Comparison of ENCODE assay signal across 1 cellular context in the genomic region with DNA sequence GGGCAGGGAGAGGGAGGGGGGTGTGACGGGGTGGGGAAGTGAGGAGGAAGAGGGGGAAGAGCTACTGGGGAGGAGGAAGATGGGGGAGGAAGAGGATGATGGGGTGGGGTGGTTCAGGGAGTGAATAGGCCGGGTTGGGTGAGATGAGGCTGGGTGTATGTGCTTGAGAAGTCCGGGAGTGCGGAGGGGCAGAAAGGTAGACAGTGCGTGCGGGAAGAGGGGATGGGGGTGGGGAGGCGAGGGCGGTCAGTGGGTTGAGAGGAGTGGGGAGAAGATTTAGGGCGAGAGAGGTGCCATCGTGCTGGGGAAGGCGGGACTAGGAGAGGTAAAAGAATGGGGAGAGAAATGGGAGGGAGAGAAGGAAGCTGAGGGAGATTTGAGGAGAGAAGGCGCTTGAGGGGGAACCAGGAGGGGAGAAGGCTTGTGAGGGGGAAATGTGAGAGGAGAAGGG.
TF ChIP-seq lines count a peak whose summit lies in the region.

No MANE protein-coding gene starts in this region.

TF ChIP-seq in GM23338, 12 proteins besides CTCF, POLR2A, EP300 and RAD21 (continued from another document):
- TF ChIP-seq POLR2AphosphoS5 (IDR thresholded peaks at IDR 0.05; ENCODE audit: low read depth): no peak
- no peak for TF ChIP-seq JUNB (IDR thresholded peaks at IDR 0.05; ENCODE audit: unreplicated experiment)
- TF ChIP-seq EZH2phosphoT487 (IDR thresholded peaks at IDR 0.05; ENCODE audit: unreplicated experiment): no peak
- no peak for TF ChIP-seq ZNF331 (CRISPR knock-in tag; IDR thresholded peaks at IDR 0.05; ENCODE audit: low read depth)
- TF ChIP-seq CREB1 (CRISPR knock-in tag; IDR thresholded peaks at IDR 0.05; ENCODE audit: low read depth): no peak
- TF ChIP-seq STAT1 (IDR thresholded peaks at IDR 0.05; ENCODE audit: unreplicated experiment): no peak
- TF ChIP-seq EZH2 (IDR thresholded peaks at IDR 0.05; ENCODE audit: low read depth, unreplicated experiment): no peak
- TF ChIP-seq, protein P1, sequence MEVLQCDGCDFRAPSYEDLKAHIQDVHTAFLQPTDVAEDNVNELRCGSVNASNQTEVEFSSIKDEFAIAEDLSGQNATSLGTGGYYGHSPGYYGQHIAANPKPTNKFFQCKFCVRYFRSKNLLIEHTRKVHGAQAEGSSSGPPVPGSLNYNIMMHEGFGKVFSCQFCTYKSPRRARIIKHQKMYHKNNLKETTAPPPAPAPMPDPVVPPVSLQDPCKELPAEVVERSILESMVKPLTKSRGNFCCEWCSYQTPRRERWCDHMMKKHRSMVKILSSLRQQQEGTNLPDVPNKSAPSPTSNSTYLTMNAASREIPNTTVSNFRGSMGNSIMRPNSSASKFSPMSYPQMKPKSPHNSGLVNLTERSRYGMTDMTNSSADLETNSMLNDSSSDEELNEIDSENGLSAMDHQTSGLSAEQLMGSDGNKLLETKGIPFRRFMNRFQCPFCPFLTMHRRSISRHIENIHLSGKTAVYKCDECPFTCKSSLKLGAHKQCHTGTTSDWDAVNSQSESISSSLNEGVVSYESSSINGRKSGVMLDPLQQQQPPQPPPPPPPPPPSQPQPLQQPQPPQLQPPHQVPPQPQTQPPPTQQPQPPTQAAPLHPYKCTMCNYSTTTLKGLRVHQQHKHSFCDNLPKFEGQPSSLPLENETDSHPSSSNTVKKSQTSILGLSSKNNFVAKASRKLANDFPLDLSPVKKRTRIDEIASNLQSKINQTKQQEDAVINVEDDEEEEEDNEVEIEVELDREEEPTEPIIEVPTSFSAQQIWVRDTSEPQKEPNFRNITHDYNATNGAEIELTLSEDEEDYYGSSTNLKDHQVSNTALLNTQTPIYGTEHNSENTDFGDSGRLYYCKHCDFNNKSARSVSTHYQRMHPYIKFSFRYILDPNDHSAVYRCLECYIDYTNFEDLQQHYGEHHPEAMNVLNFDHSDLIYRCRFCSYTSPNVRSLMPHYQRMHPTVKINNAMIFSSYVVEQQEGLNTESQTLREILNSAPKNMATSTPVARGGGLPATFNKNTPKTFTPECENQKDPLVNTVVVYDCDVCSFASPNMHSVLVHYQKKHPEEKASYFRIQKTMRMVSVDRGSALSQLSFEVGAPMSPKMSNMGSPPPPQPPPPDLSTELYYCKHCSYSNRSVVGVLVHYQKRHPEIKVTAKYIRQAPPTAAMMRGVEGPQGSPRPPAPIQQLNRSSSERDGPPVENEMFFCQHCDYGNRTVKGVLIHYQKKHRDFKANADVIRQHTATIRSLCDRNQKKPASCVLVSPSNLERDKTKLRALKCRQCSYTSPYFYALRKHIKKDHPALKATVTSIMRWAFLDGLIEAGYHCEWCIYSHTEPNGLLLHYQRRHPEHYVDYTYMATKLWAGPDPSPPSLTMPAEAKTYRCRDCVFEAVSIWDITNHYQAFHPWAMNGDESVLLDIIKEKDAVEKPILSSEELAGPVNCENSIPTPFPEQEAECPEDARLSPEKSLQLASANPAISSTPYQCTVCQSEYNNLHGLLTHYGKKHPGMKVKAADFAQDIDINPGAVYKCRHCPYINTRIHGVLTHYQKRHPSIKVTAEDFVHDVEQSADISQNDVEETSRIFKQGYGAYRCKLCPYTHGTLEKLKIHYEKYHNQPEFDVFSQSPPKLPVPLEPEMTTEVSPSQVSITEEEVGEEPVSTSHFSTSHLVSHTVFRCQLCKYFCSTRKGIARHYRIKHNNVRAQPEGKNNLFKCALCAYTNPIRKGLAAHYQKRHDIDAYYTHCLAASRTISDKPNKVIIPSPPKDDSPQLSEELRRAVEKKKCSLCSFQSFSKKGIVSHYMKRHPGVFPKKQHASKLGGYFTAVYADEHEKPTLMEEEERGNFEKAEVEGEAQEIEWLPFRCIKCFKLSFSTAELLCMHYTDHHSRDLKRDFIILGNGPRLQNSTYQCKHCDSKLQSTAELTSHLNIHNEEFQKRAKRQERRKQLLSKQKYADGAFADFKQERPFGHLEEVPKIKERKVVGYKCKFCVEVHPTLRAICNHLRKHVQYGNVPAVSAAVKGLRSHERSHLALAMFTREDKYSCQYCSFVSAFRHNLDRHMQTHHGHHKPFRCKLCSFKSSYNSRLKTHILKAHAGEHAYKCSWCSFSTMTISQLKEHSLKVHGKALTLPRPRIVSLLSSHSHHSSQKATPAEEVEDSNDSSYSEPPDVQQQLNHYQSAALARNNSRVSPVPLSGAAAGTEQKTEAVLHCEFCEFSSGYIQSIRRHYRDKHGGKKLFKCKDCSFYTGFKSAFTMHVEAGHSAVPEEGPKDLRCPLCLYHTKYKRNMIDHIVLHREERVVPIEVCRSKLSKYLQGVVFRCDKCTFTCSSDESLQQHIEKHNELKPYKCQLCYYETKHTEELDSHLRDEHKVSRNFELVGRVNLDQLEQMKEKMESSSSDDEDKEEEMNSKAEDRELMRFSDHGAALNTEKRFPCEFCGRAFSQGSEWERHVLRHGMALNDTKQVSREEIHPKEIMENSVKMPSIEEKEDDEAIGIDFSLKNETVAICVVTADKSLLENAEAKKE (CRISPR knock-in tag; IDR thresholded peaks at IDR 0.05): no peak
- TF ChIP-seq, protein P2, sequence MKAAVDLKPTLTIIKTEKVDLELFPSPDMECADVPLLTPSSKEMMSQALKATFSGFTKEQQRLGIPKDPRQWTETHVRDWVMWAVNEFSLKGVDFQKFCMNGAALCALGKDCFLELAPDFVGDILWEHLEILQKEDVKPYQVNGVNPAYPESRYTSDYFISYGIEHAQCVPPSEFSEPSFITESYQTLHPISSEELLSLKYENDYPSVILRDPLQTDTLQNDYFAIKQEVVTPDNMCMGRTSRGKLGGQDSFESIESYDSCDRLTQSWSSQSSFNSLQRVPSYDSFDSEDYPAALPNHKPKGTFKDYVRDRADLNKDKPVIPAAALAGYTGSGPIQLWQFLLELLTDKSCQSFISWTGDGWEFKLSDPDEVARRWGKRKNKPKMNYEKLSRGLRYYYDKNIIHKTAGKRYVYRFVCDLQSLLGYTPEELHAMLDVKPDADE (IDR thresholded peaks at IDR 0.05): no peak
- no peak for TF ChIP-seq NANOG (IDR thresholded peaks at IDR 0.05; ENCODE audit: borderline replicate concordance)
